Comparison of ENCODE assay signal across 21 cellular contexts in genomic region chr6:54515013-54515412, GRCh38.
DNase-seq lines count a peak whose midpoint lies in the region; ATAC-seq and TF ChIP-seq lines count a peak whose summit lies in the region.
"Had no signal": no experiment of that assay in that cellular context is flagged by ENCODE, and none has a peak within 500 bp of the region (broad histone marks: within the 10 kb centered on the region; RNA-seq: fewer than 3 reads in every experiment).

No MANE protein-coding gene starts in this region.

- H3K4ac ChIP-seq in mesenchymal stem cell (ENCODE audit: low read depth in 1 of 2, low read length in 2 of 2) = no peak overlapping the region

- no peaks in the 10 kb centered on the region for H3K27me3 ChIP-seq in breast epithelium
- H3K27me3 ChIP-seq in mesenchymal stem cell (ENCODE audit: control insufficient read depth in 1 of 2, insufficient read depth in 1 of 2, low read length in 2 of 2) = no peaks in the 10 kb centered on the region
- H3K27me3 ChIP-seq: esophagus squamous epithelium had no signal

- H3K4me3 ChIP-seq in breast epithelium (no peak overlapping the region), mesenchymal stem cell (ENCODE audit: insufficient read depth in 1 of 2, low read depth in 1 of 2, low read length in 2 of 2) (no peak overlapping the region)
- H3K4me3 ChIP-seq: esophagus squamous epithelium had no signal

- H3K36me3 ChIP-seq in breast epithelium (no peaks in the 10 kb centered on the region), mesenchymal stem cell (ENCODE audit: control insufficient read depth in 1 of 2, insufficient read depth in 2 of 2, low read depth in 1 of 2, low read length in 2 of 2) (no peaks in the 10 kb centered on the region)
- H3K36me3 ChIP-seq: esophagus squamous epithelium had no signal

- H3K4me3 Mint-ChIP-seq in MCF 10A (ENCODE audit: unreplicated experiment) (no peak overlapping the region), chondrocyte (ENCODE audit: unreplicated experiment) (no peak overlapping the region)
- H3K4me3 Mint-ChIP-seq: naive B cell; stimulated activated naive CD8-positive, alpha-beta T cell treated with anti-CD3 and anti-CD28 coated beads, Interleukin-15, amount 100 ng/mL, for 72 hours; type B pancreatic cell had no signal

- no peaks in the 10 kb centered on the region for H3K79me1 ChIP-seq in mesenchymal stem cell (replicated peaks; ENCODE audit: low read length, poor library complexity, severe bottlenecking)

- H3K36me3 Mint-ChIP-seq in MCF 10A (ENCODE audit: insufficient read depth, unreplicated experiment) = no peaks in the 10 kb centered on the region
- H3K36me3 Mint-ChIP-seq in chondrocyte (ENCODE audit: low read depth) = no peaks in the 10 kb centered on the region
- H3K36me3 Mint-ChIP-seq: naive B cell, type B pancreatic cell had no signal

- H2BK120ac ChIP-seq in mesenchymal stem cell (ENCODE audit: low read depth, low read length) = no peak overlapping the region

- intact Hi-C loops in MCF 10A (cut with micrococcal nuclease) = loop anchor here (1.0 to 10.0 kb wide), 3 partner anchors 330 to 554 kb away; partner anchors contain the start of gene FAM83B
- intact Hi-C loops in breast epithelium (cut with DNase I; ENCODE audit: low total_unique reads) = no loop called here
- intact Hi-C loops in head of caudate nucleus (cut with DNase I) = no loop called here

- H2AK5ac ChIP-seq in mesenchymal stem cell (ENCODE audit: low read length, severe bottlenecking) = no peak overlapping the region

- H3K27ac Mint-ChIP-seq in MCF 10A (ENCODE audit: low read depth, unreplicated experiment) = no peak overlapping the region
- no peak overlapping the region for H3K27ac Mint-ChIP-seq in chondrocyte (ENCODE audit: unreplicated experiment)
- H3K27ac Mint-ChIP-seq: activated T-helper 2 cell treated with anti-CD3 and anti-CD28 coated beads, Interferon-gamma antibody, Interleukin-2, Interleukin-4, amounts not matched to agents 10 μg/mL and 5 μg/mL and 100 μg/mL, durations not matched to agents 14 hours and 24 hours and 36 hours; naive B cell; stimulated activated naive CD8-positive, alpha-beta T cell treated with anti-CD3 and anti-CD28 coated beads, Interleukin-15, amount 100 ng/mL, for 72 hours; type B pancreatic cell had no signal

- no peak overlapping the region for H2BK12ac ChIP-seq in mesenchymal stem cell (ENCODE audit: low read length in 2 of 2)

- H3K9ac ChIP-seq in mesenchymal stem cell (ENCODE audit: low read length) = no peak overlapping the region
- H3K9ac ChIP-seq: parathyroid adenoma had no signal

- TF ChIP-seq CTCF in MCF 10A (IDR thresholded peaks at IDR 0.05; ENCODE audit: unreplicated experiment) = no peak
- TF ChIP-seq CTCF in breast epithelium (IDR thresholded peaks at IDR 0.05) = no peak
- TF ChIP-seq CTCF in chondrocyte (IDR thresholded peaks at IDR 0.05) = peak; percentile 18

- peak; percentile 45 for DNase-seq in MCF 10A (ENCODE audit: unreplicated experiment)
- no peak for DNase-seq in breast epithelium (ENCODE audit: low spot score in 2 of 2)
- DNase-seq in NCI-H510A (lab: John Stamatoyannopoulos, UW) = peak; percentile 9
- DNase-seq in chondrocyte (ENCODE audit: low spot score) = no peak
- no peak for DNase-seq in head of caudate nucleus
- DNase-seq in mesenchymal stem cell = no peak
- DNase-seq in activated naive CD4-positive, alpha-beta T cell treated with anti-CD3 and anti-CD28 coated beads, Interleukin-2, amount 50 U/mL, for 16 hours = no peak
- DNase-seq: activated CD4-positive, alpha-beta T cell treated with anti-CD3 and anti-CD28 coated beads for 1 hour; caudate nucleus; esophagus squamous epithelium; HCEC 1CT; naive B cell; NCI-H146; NCI-H526; stimulated activated CD4-positive, alpha-beta T cell treated with anti-CD3 and anti-CD28 coated beads, Interleukin-2, amount 100 ng/mL, for 24 hours; stimulated activated naive CD8-positive, alpha-beta T cell treated with anti-CD3 and anti-CD28 coated beads, Interleukin-15, amount 100 ng/mL, for 72 hours had no signal

- H3K27me3 Mint-ChIP-seq in MCF 10A (ENCODE audit: insufficient read depth, unreplicated experiment) (no peaks in the 10 kb centered on the region), chondrocyte (ENCODE audit: low read depth) (peaks cover 3% of the 10 kb centered on the region)
- H3K27me3 Mint-ChIP-seq: naive B cell; stimulated activated naive CD8-positive, alpha-beta T cell treated with anti-CD3 and anti-CD28 coated beads, Interleukin-15, amount 100 ng/mL, for 72 hours; type B pancreatic cell had no signal

- no peak for TF ChIP-seq POLR2A in breast epithelium (IDR thresholded peaks at IDR 0.05)

- H4K91ac ChIP-seq in mesenchymal stem cell (ENCODE audit: low read length) = no peak overlapping the region

- H3K14ac ChIP-seq in mesenchymal stem cell (ENCODE audit: low read length in 2 of 2) = no peak overlapping the region

- WGBS in mesenchymal stem cell = no CpG with 5 or more reads among the region's 2 CpGs

- H3K4me2 ChIP-seq in mesenchymal stem cell (ENCODE audit: low read length, poor library complexity, severe bottlenecking) = no peak overlapping the region

- H2BK15ac ChIP-seq in mesenchymal stem cell (ENCODE audit: low read depth, poor library complexity, severe bottlenecking) = no peak overlapping the region

- no peak overlapping the region for H4K8ac ChIP-seq in mesenchymal stem cell (ENCODE audit: low read length)

- H3K9me3 Mint-ChIP-seq in MCF 10A (ENCODE audit: unreplicated experiment) = no peaks in the 10 kb centered on the region
- no peaks in the 10 kb centered on the region for H3K9me3 Mint-ChIP-seq in chondrocyte (ENCODE audit: low read depth)
- H3K9me3 Mint-ChIP-seq: type B pancreatic cell had no signal

- H2BK5ac ChIP-seq in mesenchymal stem cell (ENCODE audit: low read depth, low read length, poor library complexity, severe bottlenecking) = no peak overlapping the region

- no TSS peak for BruUV-seq in MCF 10A (replicated peaks; lab: Mats Ljungman, UMichigan)

- H3K18ac ChIP-seq in mesenchymal stem cell (ENCODE audit: low read depth in 1 of 2, low read length in 2 of 2) = no peak overlapping the region

- no peak overlapping the region for H3K23ac ChIP-seq in mesenchymal stem cell (ENCODE audit: low read length in 2 of 2)

- H3K9me3 ChIP-seq in breast epithelium (no peaks in the 10 kb centered on the region), mesenchymal stem cell (ENCODE audit: control insufficient read depth, low read length) (no peaks in the 10 kb centered on the region)
- H3K9me3 ChIP-seq: esophagus squamous epithelium had no signal

- no peaks in the 10 kb centered on the region for H3K4me1 ChIP-seq in breast epithelium
- peaks cover 3% of the 10 kb centered on the region for H3K4me1 ChIP-seq in mesenchymal stem cell (ENCODE audit: control insufficient read depth, insufficient read depth, low read depth, low read length)
- H3K4me1 ChIP-seq: esophagus squamous epithelium, parathyroid adenoma had no signal

- no peak for ATAC-seq in GM18858 (IDR thresholded peaks at IDR 0.05; ENCODE audit: unreplicated experiment)
- ATAC-seq: Panc1; stimulated activated naive CD8-positive, alpha-beta T cell treated with anti-CD3 and anti-CD28 coated beads, Interleukin-15, amount 100 ng/mL, for 72 hours had no signal

- POLR2A ChIA-PET in MCF 10A (lab: Yijun Ruan, JAX) = interaction anchor here (0.6 kb wide), 1 partner anchor 171 kb away, joined by 5 read pairs; no protein-coding TSS in a partner anchor

- H2AFZ ChIP-seq in mesenchymal stem cell (ENCODE audit: low read depth, low read length) = no peak overlapping the region
- H2AFZ ChIP-seq: parathyroid adenoma had no signal

- CTCF ChIA-PET in MCF 10A (lab: Yijun Ruan, JAX) = interaction anchor here (0.6 to 1.0 kb wide), 2 partner anchors 478 to 558 kb away, joined by 3 read pairs; no protein-coding TSS in a partner anchor

- H3K27ac ChIP-seq in breast epithelium = no peak overlapping the region
- H3K27ac ChIP-seq in mesenchymal stem cell (ENCODE audit: low read length, poor library complexity, severe bottlenecking) = no peak overlapping the region
- H3K27ac ChIP-seq: esophagus squamous epithelium, parathyroid adenoma had no signal

- H3K4me1 Mint-ChIP-seq in MCF 10A (ENCODE audit: insufficient read depth, unreplicated experiment) (peaks cover 9% of the 10 kb centered on the region), chondrocyte (ENCODE audit: low read depth) (peaks cover 13% of the 10 kb centered on the region)
- H3K4me1 Mint-ChIP-seq: naive B cell; stimulated activated naive CD8-positive, alpha-beta T cell treated with anti-CD3 and anti-CD28 coated beads, Interleukin-15, amount 100 ng/mL, for 72 hours had no signal

Comparison
In these comparisons a context has a peak if more than half of its experiments do, and no peak if none do; other contexts are left out.
1. DNase-seq: peak in MCF 10A (single experiment) and NCI-H510A (single experiment); none in breast epithelium (0 of 2), chondrocyte (single experiment), head of caudate nucleus (0 of 42), mesenchymal stem cell (single experiment) and activated naive CD4-positive, alpha-beta T cell treated with anti-CD3 and anti-CD28 coated beads, Interleukin-2, amount 50 U/mL, for 16 hours (single experiment).